ENCODE assay signal across 1 cellular context in the genomic region with DNA sequence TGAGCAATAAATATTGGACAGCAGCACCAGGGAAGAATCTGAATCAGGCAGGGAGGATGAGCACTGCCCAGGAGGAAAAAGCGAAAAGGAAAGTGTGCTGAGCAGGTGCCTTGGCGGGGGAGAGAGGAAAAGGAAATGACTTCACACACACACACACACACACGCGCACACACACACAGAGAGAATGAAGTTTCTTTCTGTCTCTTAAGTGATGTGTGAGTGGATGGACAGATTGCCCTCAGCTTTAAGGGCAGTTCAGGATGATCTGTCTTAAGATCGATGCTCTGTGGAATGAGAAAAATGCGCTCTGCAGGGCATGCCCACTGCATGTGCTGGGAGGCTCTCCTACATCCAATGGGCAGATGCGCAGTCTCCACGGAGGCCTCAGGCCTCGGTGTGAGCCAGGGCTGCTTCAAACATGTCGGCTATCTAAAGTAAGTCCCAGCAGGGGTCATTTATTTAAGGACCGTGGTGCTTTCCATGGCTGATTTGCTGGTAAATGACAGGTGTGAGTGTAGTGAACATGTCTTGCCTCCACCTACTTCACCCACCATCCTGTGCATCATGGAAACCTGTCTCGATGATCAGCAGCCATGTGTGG.
TF ChIP-seq lines count a peak whose summit lies in the region.

No MANE protein-coding gene starts in this region.

TF ChIP-seq in K562, 482 proteins besides CTCF, POLR2A, EP300 and RAD21 (continued from another document and continues in another):
- TF ChIP-seq, protein P1, sequence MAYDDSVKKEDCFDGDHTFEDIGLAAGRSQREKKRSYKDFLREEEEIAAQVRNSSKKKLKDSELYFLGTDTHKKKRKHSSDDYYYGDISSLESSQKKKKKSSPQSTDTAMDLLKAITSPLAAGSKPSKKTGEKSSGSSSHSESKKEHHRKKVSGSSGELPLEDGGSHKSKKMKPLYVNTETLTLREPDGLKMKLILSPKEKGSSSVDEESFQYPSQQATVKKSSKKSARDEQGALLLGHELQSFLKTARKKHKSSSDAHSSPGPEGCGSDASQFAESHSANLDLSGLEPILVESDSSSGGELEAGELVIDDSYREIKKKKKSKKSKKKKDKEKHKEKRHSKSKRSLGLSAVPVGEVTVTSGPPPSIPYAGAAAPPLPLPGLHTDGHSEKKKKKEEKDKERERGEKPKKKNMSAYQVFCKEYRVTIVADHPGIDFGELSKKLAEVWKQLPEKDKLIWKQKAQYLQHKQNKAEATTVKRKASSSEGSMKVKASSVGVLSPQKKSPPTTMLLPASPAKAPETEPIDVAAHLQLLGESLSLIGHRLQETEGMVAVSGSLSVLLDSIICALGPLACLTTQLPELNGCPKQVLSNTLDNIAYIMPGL (CRISPR knock-in tag; IDR thresholded peaks at IDR 0.05): no peak
- TF ChIP-seq POLR2H (tag; IDR thresholded peaks at IDR 0.05; ENCODE audit: low read depth): no peak
- no peak for TF ChIP-seq SMARCB1 (IDR thresholded peaks at IDR 0.05; ENCODE audit: insufficient read length, low read depth)
- TF ChIP-seq, protein P2, sequence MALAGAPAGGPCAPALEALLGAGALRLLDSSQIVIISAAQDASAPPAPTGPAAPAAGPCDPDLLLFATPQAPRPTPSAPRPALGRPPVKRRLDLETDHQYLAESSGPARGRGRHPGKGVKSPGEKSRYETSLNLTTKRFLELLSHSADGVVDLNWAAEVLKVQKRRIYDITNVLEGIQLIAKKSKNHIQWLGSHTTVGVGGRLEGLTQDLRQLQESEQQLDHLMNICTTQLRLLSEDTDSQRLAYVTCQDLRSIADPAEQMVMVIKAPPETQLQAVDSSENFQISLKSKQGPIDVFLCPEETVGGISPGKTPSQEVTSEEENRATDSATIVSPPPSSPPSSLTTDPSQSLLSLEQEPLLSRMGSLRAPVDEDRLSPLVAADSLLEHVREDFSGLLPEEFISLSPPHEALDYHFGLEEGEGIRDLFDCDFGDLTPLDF (CRISPR knock-in tag; IDR thresholded peaks at IDR 0.05): no peak
- TF ChIP-seq TRIM28 (IDR thresholded peaks at IDR 0.05): no peak
- no peak for TF ChIP-seq FOSL1 (tag; conservative IDR thresholded peaks at IDR 0.05)
- TF ChIP-seq ZNF551 (CRISPR knock-in tag; IDR thresholded peaks at IDR 0.05): no peak
- TF ChIP-seq, protein P3, sequence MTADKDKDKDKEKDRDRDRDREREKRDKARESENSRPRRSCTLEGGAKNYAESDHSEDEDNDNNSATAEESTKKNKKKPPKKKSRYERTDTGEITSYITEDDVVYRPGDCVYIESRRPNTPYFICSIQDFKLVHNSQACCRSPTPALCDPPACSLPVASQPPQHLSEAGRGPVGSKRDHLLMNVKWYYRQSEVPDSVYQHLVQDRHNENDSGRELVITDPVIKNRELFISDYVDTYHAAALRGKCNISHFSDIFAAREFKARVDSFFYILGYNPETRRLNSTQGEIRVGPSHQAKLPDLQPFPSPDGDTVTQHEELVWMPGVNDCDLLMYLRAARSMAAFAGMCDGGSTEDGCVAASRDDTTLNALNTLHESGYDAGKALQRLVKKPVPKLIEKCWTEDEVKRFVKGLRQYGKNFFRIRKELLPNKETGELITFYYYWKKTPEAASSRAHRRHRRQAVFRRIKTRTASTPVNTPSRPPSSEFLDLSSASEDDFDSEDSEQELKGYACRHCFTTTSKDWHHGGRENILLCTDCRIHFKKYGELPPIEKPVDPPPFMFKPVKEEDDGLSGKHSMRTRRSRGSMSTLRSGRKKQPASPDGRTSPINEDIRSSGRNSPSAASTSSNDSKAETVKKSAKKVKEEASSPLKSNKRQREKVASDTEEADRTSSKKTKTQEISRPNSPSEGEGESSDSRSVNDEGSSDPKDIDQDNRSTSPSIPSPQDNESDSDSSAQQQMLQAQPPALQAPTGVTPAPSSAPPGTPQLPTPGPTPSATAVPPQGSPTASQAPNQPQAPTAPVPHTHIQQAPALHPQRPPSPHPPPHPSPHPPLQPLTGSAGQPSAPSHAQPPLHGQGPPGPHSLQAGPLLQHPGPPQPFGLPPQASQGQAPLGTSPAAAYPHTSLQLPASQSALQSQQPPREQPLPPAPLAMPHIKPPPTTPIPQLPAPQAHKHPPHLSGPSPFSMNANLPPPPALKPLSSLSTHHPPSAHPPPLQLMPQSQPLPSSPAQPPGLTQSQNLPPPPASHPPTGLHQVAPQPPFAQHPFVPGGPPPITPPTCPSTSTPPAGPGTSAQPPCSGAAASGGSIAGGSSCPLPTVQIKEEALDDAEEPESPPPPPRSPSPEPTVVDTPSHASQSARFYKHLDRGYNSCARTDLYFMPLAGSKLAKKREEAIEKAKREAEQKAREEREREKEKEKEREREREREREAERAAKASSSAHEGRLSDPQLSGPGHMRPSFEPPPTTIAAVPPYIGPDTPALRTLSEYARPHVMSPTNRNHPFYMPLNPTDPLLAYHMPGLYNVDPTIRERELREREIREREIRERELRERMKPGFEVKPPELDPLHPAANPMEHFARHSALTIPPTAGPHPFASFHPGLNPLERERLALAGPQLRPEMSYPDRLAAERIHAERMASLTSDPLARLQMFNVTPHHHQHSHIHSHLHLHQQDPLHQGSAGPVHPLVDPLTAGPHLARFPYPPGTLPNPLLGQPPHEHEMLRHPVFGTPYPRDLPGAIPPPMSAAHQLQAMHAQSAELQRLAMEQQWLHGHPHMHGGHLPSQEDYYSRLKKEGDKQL (CRISPR knock-in tag; IDR thresholded peaks at IDR 0.05; ENCODE audit: borderline replicate concordance): 0 out of 2 replicates have a peak, but pooled peaks have one; percentile 53
- TF ChIP-seq, protein P4, sequence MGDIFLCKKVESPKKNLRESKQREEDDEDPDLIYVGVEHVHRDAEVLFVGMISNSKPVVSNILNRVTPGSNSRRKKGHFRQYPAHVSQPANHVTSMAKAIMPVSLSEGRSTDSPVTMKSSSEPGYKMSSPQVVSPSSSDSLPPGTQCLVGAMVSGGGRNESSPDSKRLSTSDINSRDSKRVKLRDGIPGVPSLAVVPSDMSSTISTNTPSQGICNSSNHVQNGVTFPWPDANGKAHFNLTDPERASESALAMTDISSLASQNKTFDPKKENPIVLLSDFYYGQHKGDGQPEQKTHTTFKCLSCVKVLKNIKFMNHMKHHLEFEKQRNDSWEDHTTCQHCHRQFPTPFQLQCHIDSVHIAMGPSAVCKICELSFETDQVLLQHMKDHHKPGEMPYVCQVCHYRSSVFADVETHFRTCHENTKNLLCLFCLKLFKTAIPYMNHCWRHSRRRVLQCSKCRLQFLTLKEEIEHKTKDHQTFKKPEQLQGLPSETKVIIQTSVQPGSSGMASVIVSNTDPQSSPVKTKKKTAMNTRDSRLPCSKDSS (IDR thresholded peaks at IDR 0.05; ENCODE audit: low read depth, partially characterized antibody): no peak
- TF ChIP-seq, protein P5, sequence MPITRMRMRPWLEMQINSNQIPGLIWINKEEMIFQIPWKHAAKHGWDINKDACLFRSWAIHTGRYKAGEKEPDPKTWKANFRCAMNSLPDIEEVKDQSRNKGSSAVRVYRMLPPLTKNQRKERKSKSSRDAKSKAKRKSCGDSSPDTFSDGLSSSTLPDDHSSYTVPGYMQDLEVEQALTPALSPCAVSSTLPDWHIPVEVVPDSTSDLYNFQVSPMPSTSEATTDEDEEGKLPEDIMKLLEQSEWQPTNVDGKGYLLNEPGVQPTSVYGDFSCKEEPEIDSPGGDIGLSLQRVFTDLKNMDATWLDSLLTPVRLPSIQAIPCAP (CRISPR knock-in tag; IDR thresholded peaks at IDR 0.05; ENCODE audit: borderline replicate concordance): no peak
- no peak for TF ChIP-seq ZNF77 (CRISPR knock-in tag; IDR thresholded peaks at IDR 0.05)
- TF ChIP-seq, protein P6, sequence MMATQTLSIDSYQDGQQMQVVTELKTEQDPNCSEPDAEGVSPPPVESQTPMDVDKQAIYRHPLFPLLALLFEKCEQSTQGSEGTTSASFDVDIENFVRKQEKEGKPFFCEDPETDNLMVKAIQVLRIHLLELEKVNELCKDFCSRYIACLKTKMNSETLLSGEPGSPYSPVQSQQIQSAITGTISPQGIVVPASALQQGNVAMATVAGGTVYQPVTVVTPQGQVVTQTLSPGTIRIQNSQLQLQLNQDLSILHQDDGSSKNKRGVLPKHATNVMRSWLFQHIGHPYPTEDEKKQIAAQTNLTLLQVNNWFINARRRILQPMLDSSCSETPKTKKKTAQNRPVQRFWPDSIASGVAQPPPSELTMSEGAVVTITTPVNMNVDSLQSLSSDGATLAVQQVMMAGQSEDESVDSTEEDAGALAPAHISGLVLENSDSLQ (IDR thresholded peaks at IDR 0.05): no peak
- TF ChIP-seq MTF1 (CRISPR knock-in tag; IDR thresholded peaks at IDR 0.05; ENCODE audit: borderline replicate concordance): no peak
- no peak for TF ChIP-seq FOS (IDR thresholded peaks at IDR 0.05; ENCODE audit: extremely low read depth, insufficient read length)
- TF ChIP-seq, protein P7, sequence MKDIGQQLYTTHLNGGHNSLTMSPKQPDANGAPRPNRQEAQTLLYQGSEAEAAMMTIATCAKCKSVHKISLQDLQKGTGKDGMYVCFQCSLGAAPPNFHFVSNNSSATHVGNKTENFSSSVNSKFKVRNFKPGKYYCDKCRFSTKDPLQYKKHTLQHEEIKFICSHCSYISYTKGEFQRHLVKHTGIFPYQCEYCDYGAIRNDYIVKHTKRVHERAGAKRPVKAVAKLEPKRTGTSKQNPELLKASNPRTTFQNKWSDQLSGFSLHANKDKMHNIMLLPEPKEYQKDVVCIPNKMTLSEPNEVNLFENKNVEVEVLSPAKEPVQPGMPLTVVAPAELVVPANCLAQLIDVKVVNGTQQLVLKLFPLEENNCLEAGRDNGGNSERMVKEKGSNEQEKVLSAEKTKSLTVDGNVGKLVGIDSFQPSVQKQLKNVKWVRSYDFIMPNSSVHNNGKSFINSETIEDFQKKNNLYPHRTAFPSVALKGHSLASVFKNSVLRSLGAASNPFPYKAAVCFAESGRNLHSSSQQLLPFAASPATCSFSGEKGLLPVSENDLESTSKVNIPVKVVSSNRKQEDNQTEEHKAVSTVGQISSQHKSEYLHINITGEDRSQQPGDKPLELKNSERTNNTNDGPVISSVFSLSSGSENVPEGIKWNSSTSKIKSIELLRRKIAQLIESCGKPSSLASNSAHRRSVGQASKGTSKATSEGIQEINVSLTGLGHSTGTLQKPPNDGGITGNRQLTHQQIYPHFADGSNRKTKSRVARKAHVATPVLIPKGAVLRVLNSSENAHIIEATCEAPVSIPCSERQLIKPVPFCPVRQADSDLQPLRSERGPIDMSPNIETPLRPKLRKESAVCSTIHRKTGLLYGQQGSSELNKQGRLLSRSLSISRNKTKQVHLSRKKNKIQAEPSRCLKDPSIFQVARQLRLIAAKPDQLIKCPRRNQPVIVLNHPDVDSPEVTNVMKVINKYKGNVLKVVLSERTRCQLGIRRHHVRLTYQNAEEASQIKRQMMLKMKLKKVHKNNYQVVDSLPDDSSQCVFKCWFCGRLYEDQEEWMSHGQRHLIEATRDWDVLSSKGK (CRISPR knock-in tag; IDR thresholded peaks at IDR 0.05): no peak
- TF ChIP-seq, protein P8, sequence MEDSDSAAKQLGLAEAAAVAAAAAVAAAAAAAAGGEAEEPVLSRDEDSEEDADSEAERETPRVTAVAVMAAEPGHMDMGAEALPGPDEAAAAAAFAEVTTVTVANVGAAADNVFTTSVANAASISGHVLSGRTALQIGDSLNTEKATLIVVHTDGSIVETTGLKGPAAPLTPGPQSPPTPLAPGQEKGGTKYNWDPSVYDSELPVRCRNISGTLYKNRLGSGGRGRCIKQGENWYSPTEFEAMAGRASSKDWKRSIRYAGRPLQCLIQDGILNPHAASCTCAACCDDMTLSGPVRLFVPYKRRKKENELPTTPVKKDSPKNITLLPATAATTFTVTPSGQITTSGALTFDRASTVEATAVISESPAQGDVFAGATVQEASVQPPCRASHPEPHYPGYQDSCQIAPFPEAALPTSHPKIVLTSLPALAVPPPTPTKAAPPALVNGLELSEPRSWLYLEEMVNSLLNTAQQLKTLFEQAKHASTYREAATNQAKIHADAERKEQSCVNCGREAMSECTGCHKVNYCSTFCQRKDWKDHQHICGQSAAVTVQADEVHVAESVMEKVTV (CRISPR knock-in tag; IDR thresholded peaks at IDR 0.05): no peak
- no peak for TF ChIP-seq FOXJ3 (CRISPR knock-in tag; IDR thresholded peaks at IDR 0.05)
- TF ChIP-seq, protein P9, sequence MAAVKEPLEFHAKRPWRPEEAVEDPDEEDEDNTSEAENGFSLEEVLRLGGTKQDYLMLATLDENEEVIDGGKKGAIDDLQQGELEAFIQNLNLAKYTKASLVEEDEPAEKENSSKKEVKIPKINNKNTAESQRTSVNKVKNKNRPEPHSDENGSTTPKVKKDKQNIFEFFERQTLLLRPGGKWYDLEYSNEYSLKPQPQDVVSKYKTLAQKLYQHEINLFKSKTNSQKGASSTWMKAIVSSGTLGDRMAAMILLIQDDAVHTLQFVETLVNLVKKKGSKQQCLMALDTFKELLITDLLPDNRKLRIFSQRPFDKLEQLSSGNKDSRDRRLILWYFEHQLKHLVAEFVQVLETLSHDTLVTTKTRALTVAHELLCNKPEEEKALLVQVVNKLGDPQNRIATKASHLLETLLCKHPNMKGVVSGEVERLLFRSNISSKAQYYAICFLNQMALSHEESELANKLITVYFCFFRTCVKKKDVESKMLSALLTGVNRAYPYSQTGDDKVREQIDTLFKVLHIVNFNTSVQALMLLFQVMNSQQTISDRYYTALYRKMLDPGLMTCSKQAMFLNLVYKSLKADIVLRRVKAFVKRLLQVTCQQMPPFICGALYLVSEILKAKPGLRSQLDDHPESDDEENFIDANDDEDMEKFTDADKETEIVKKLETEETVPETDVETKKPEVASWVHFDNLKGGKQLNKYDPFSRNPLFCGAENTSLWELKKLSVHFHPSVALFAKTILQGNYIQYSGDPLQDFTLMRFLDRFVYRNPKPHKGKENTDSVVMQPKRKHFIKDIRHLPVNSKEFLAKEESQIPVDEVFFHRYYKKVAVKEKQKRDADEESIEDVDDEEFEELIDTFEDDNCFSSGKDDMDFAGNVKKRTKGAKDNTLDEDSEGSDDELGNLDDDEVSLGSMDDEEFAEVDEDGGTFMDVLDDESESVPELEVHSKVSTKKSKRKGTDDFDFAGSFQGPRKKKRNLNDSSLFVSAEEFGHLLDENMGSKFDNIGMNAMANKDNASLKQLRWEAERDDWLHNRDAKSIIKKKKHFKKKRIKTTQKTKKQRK (IDR thresholded peaks at IDR 0.05; ENCODE audit: borderline replicate concordance, low read depth, low read length): no peak
- peak; percentile 54 for TF ChIP-seq EP400 (IDR thresholded peaks at IDR 0.05)
- peak; percentile 60 for TF ChIP-seq JUND (IDR thresholded peaks at IDR 0.05; ENCODE audit: borderline replicate concordance, low read depth, low read length)
- TF ChIP-seq JUND (tag; IDR thresholded peaks at IDR 0.05; ENCODE audit: borderline replicate concordance, low read depth, low read length): peak; percentile 73; the same call in 2 of the 3 replicates
- peak; percentile 37; the same call in 1 of the 2 replicates for TF ChIP-seq PHF8 (IDR thresholded peaks at IDR 0.05; ENCODE audit: borderline replicate concordance, low read length)
- no peak for TF ChIP-seq TCF3 (CRISPR knock-in tag; IDR thresholded peaks at IDR 0.05)
- no peak for TF ChIP-seq RBM17 (IDR thresholded peaks at IDR 0.05; ENCODE audit: borderline replicate concordance, low read depth, low read length)
- TF ChIP-seq KDM4B (IDR thresholded peaks at IDR 0.05; ENCODE audit: borderline replicate concordance in 2 of 2, low read depth in 1 of 2): no peak
